In the genomic region with DNA sequence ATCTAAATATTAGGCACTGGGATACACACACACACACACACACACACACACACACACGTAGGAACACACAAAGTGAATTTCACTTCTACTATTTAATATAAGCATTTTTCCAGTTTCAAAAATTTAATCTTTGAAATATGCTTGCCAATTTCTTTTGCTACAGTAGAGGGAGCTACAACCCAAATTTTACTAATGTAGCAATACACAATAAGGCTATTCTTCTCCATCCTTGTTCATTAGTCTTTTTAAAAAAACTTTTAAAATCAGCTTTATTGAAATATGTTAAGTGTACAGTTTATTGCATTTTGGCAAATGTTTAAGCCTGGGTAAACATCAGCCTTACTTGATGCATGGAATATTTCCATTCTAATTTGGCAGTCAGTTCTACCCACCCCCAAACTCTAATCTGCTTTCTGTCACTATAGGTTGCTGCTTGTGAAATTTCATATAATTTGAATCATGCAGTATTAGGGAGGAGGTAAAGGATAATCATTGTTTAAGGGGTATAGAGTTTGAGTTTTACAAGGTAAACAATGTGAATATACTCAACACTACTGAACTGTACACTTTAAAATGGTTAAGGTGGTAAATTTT, we compare ENCODE assay signal across 8 cellular contexts.
DNase-seq lines count a peak whose midpoint lies in the region; ATAC-seq and TF ChIP-seq lines count a peak whose summit lies in the region.

No MANE protein-coding gene starts in this region.

- 0 out of 2 replicates have a peak, but pooled peaks cover 9% of the 10 kb centered on the region for H3F3A ChIP-seq in GM23248 (ENCODE audit: insufficient read depth)

- H3K27me3 Mint-ChIP-seq in T-helper 17 cell, result no peaks in the 10 kb centered on the region

- H3K27ac ChIP-seq in GM23248 (no peak overlapping the region), gastroesophageal sphincter (no peak overlapping the region)

- H3K27me3 ChIP-seq in GM23248 (replicated peaks; ENCODE audit: insufficient read depth) (no peaks in the 10 kb centered on the region), gastroesophageal sphincter (no peaks in the 10 kb centered on the region)

- H3K4me1 ChIP-seq in GM23248 (ENCODE audit: insufficient read depth), result no peaks in the 10 kb centered on the region
- no peaks in the 10 kb centered on the region for H3K4me1 ChIP-seq in gastroesophageal sphincter

- H3K4me3 ChIP-seq in GM23248, result no peak overlapping the region
- H3K4me3 ChIP-seq in gastroesophageal sphincter, result no peak overlapping the region

- 3 to 8% methylated on average over 1 of the region's 1 CpG for WGBS in GM23248 (ENCODE audit: low coverage in 1 of 2, low lambda C conversion rate in 2 of 2, missing lambda C conversion rate in 2 of 2), 2 experiments
- 0 to 7% methylated on average over 1 of the region's 1 CpG for WGBS in gastroesophageal sphincter (ENCODE audit: low coverage in 1 of 2), 2 donors

- H4K20me1 ChIP-seq in GM23248 (ENCODE audit: insufficient read depth), result no peaks in the 10 kb centered on the region

- no peak for TF ChIP-seq POLR2A in gastroesophageal sphincter (IDR thresholded peaks at IDR 0.05)

- no peak overlapping the region for H3K4me3 Mint-ChIP-seq in T-helper 17 cell

- H3K9me2 ChIP-seq in GM23248 (ENCODE audit: insufficient read depth), result no peaks in the 10 kb centered on the region

- no peak for TF ChIP-seq EP300 in gastroesophageal sphincter (IDR thresholded peaks at IDR 0.05)

- no peak overlapping the region for H2AFZ ChIP-seq in GM23248

- H3K9me3 ChIP-seq in GM23248 (ENCODE audit: low read depth) (no peaks in the 10 kb centered on the region), T-helper 17 cell (ENCODE audit: control insufficient read depth, low read length, poor library complexity, severe bottlenecking) (no peaks in the 10 kb centered on the region), gastroesophageal sphincter (no peaks in the 10 kb centered on the region)

- H3K27ac Mint-ChIP-seq in T-helper 17 cell, result no peak overlapping the region

- TF ChIP-seq CTCF in gastroesophageal sphincter (IDR thresholded peaks at IDR 0.05), result peak; percentile 20 to 60 (median 52)
- no peak for TF ChIP-seq CTCF in GM20000 (IDR thresholded peaks at IDR 0.05; ENCODE audit: extremely low read depth, missing control alignments)

- H3K79me2 ChIP-seq in GM23248 (ENCODE audit: insufficient read depth), result no peaks in the 10 kb centered on the region

- H3K9ac ChIP-seq in GM23248, result no peak overlapping the region

- in situ Hi-C loops in GM23248 (cut with MboI), result no loop called here

- H3K36me3 Mint-ChIP-seq in T-helper 17 cell (ENCODE audit: low read depth), result peaks cover 2% of the 10 kb centered on the region

- H3K36me3 ChIP-seq in GM23248 (ENCODE audit: low read depth), result no peaks in the 10 kb centered on the region
- H3K36me3 ChIP-seq in gastroesophageal sphincter, result peaks cover 0 to 11% of the 10 kb centered on the region in 2 donors

- no peak overlapping the region for H3K4me2 ChIP-seq in GM23248 (ENCODE audit: unreplicated experiment)

- H3K4me1 Mint-ChIP-seq in T-helper 17 cell, result peaks cover 2% of the 10 kb centered on the region

- DNase-seq in AG08395 (ENCODE audit: low spot score), result peak; percentile 47
- DNase-seq in GM23248, result peak; percentile 58
- no peak for DNase-seq in T-helper 17 cell
- peak; percentile 79 for DNase-seq in superior temporal gyrus (ENCODE audit: extremely low spot score)
- DNase-seq in activated T-cell treated with anti-CD3 and anti-CD28 coated beads, Interleukin-2, amount 50 U/mL, for 48 hours, result no peak
- DNase-seq in GM20000 (ENCODE audit: low spot score), result no peak

- ATAC-seq in T-helper 17 cell (peak; percentile 46), gastroesophageal sphincter (no peak), GM18502 (IDR thresholded peaks at IDR 0.05; ENCODE audit: poor library complexity, unreplicated experiment) (no peak)

Comparison
In these comparisons a context has a peak if more than half of its experiments do, and no peak if none do; other contexts are left out.
1. DNase-seq: peak in AG08395 (single experiment), GM23248 (single experiment) and superior temporal gyrus (single experiment); none in T-helper 17 cell (0 of 3), activated T-cell treated with anti-CD3 and anti-CD28 coated beads, Interleukin-2, amount 50 U/mL, for 48 hours (0 of 2) and GM20000 (single experiment).